ENCODE assay signal across 24 cellular contexts in genomic region chr7:117592011-117592635, GRCh38.
"Had no signal": no experiment of that assay in that cellular context is flagged by ENCODE, and none has a peak within 500 bp of the region (broad histone marks: within the 10 kb centered on the region; RNA-seq: fewer than 3 reads in every experiment).

No MANE protein-coding gene starts in this region.

- H3K4me3 Mint-ChIP-seq: endodermal cell; naive thymus-derived CD8-positive, alpha-beta T cell; neural crest cell; stimulated activated naive B cell treated with anti-CD40 and anti-IgM and Interleukin-4, amounts not matched to agents 10 μg/mL and 1 μg/mL and 100 μg/mL, for 72 hours had no signal

- H3K36me3 ChIP-seq: ovary, right atrium auricular region, sigmoid colon, stomach, thoracic aorta, transverse colon had no signal

- H3K9me3 ChIP-seq: mucosa of descending colon, ovary, right atrium auricular region, sigmoid colon, thoracic aorta, transverse colon had no signal

- H3K4me1 ChIP-seq: foreskin keratinocyte, right atrium auricular region, sigmoid colon had no signal

- H3K27ac ChIP-seq: coronary artery, foreskin keratinocyte, ovary, right atrium auricular region, sigmoid colon, skin epidermis, stomach, thoracic aorta, transverse colon had no signal

- H3K27me3 ChIP-seq: ovary, right atrium auricular region, sigmoid colon, stomach, transverse colon had no signal

- H3K4me3 ChIP-seq: coronary artery, mucosa of descending colon, ovary, right atrium auricular region, sigmoid colon, skin epidermis, stomach, thoracic aorta, transverse colon had no signal

- FAIRE-seq: endothelial cell of umbilical vein, islet of Langerhans had no signal

- H3K9me3 Mint-ChIP-seq: stimulated activated naive B cell treated with anti-CD40 and anti-IgM and Interleukin-4, amounts not matched to agents 10 μg/mL and 1 μg/mL and 100 μg/mL, for 72 hours had no signal

- H3K36me3 Mint-ChIP-seq: naive thymus-derived CD8-positive, alpha-beta T cell; stimulated activated naive B cell treated with anti-CD40 and anti-IgM and Interleukin-4, amounts not matched to agents 10 μg/mL and 1 μg/mL and 100 μg/mL, for 72 hours had no signal

- DNase-seq: effector CD4-positive, alpha-beta T cell; endodermal cell; erythroblast; foreskin keratinocyte; kidney glomerular epithelial cell; mammary epithelial cell; mucosa of descending colon; naive thymus-derived CD8-positive, alpha-beta T cell; nucleus accumbens; ovary; sigmoid colon; stimulated activated CD4-positive, alpha-beta T cell treated with anti-CD3 and anti-CD28 coated beads, Interleukin-2, amount 100 ng/mL, for 24 hours; stimulated activated CD4-positive, alpha-beta T cell treated with anti-CD3 and anti-CD28 coated beads, Interleukin-4, amount 100 ng/mL, for 4 hours; stimulated activated naive B cell treated with anti-CD40 and anti-IgM and Interleukin-4, amounts not matched to agents 10 μg/mL and 1 μg/mL and 100 μg/mL, for 72 hours; stomach; substantia nigra; transverse colon had no signal

- H3K27me3 Mint-ChIP-seq: naive thymus-derived CD8-positive, alpha-beta T cell; stimulated activated naive B cell treated with anti-CD40 and anti-IgM and Interleukin-4, amounts not matched to agents 10 μg/mL and 1 μg/mL and 100 μg/mL, for 72 hours had no signal

- H3K4me1 Mint-ChIP-seq: naive thymus-derived CD8-positive, alpha-beta T cell; neural crest cell; stimulated activated naive B cell treated with anti-CD40 and anti-IgM and Interleukin-4, amounts not matched to agents 10 μg/mL and 1 μg/mL and 100 μg/mL, for 72 hours had no signal

- H3K27ac Mint-ChIP-seq: endodermal cell; stimulated activated naive B cell treated with anti-CD40 and anti-IgM and Interleukin-4, amounts not matched to agents 10 μg/mL and 1 μg/mL and 100 μg/mL, for 72 hours had no signal
